Comparison of ENCODE assay signal across 16 cellular contexts in the genomic region with DNA sequence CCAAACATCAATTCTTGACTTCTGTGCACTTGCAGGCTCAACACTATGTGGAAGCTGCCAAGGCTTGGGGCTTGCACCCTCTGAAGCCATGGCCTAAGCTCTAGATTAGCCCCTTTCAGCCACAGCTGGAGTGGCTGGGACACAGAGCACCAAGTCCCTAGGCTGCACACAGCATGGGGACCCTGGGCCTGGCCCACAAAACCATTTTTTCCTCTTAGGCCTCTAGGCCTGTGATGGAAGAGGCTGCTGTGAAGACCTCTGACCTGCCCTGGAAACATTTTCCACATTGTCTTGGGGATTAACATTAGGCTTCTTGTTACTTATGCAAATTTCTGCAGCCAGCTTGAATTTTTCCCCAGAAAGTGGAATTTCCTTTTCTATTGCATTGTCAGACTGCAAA. TPM values are rescaled to one million over a fixed set of nuclear protein-coding genes. Genes with fewer than 3 reads are reported as not detected.
"Had no signal": no experiment of that assay in that cellular context is flagged by ENCODE, and none has a peak within 500 bp of the region (broad histone marks: within the 10 kb centered on the region; RNA-seq: fewer than 3 reads in every experiment).

No MANE protein-coding gene starts in this region.

RNA-seq across cellular contexts. Expression of a gene that starts 10.7 kb away (rescaled TPM):
- total RNA-seq: kidney epithelial cell; left cardiac atrium; left colon; left ventricle myocardium inferior; left ventricle myocardium superior; lower leg skin; lung microvascular endothelial cell; mammary epithelial cell; mesenteric fat pad; mesothelial cell of epicardium; mononuclear cell; mucosa of descending colon; myocyte; naive thymus-derived CD4-positive, alpha-beta T cell had no signal
- polyA plus RNA-seq: keratinocyte; mammary epithelial cell; naive thymus-derived CD4-positive, alpha-beta T cell had no signal

RNA-seq across cellular contexts. Expression of a gene that starts 25.6 kb away (rescaled TPM):
- total RNA-seq: myocyte; naive thymus-derived CD4-positive, alpha-beta T cell had no signal
- polyA plus RNA-seq: immature natural killer cell; keratinocyte; mammary epithelial cell; naive thymus-derived CD4-positive, alpha-beta T cell had no signal
